In the genomic region with DNA sequence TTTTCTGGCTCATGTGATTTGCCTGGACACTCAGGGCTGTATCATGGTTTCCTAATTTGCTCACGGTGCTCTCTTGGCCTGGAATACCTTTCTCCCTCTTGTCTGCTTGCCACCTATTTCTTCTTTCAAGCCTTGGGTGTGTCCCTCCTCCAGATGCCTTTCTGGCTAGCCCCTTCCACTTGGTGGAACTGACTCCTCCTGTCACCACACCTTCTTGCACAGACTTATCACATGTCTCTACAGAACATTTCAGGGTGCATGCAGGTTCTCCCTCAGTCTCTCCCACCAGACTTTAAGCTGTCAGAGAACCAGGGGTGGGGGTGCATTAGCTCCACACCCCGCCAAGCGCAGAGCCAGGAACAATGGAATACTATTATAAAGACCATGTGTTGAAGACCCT, we compare ENCODE assay signal across 14 cellular contexts. TPM values are rescaled to one million over a fixed set of nuclear protein-coding genes. Genes with fewer than 3 reads are reported as not detected.
A peak's percentile ranks its signal among the peaks of the same experiment; 100 is the strongest.
DNase-seq lines count a peak whose midpoint lies in the region; ATAC-seq and TF ChIP-seq lines count a peak whose summit lies in the region.
"Had no signal": no experiment of that assay in that cellular context is flagged by ENCODE, and none has a peak within 500 bp of the region (broad histone marks: within the 10 kb centered on the region; RNA-seq: fewer than 3 reads in every experiment).

No MANE protein-coding gene starts in this region.

- no peak overlapping the region for H2AFZ ChIP-seq in OCI-LY7 (ENCODE audit: low read length)

- DNase-seq in AG04450 (ENCODE audit: low read depth, low spot score): no peak
- no peak for DNase-seq in OCI-LY7 (ENCODE audit: low spot score)
- no peak for DNase-seq in epithelial cell of prostate (ENCODE audit: low read depth, low spot score)
- no peak for DNase-seq in neural crest cell (ENCODE audit: low read depth, low spot score)
- no peak for DNase-seq in AG08396 (ENCODE audit: low spot score)
- no peak for DNase-seq in mesenteric fat pad (ENCODE audit: low spot score)
- no peak for DNase-seq in ACHN
- DNase-seq: activated CD8-positive, alpha-beta T cell treated with anti-CD3 and anti-CD28 coated beads, Interleukin-2, amount 10 ng/mL, durations not matched to agents 7 days and 5 days; dermis blood vessel endothelial cell; right cardiac atrium; tibial artery had no signal

- H3K27ac Mint-ChIP-seq in neural crest cell (ENCODE audit: unreplicated experiment): no peak overlapping the region
- H3K27ac Mint-ChIP-seq: activated CD8-positive, alpha-beta T cell treated with anti-CD3 and anti-CD28 coated beads, Interleukin-2, amount 10 ng/mL, durations not matched to agents 7 days and 5 days; activated naive CD4-positive, alpha-beta T cell treated with anti-CD3 and anti-CD28 coated beads, Interleukin-2, amount 50 U/mL, for 72 hours; B cell had no signal

- H3K36me3 Mint-ChIP-seq in neural crest cell (ENCODE audit: low read depth): no peaks in the 10 kb centered on the region

- H4K20me1 ChIP-seq in OCI-LY7 (ENCODE audit: insufficient read depth, low read length): no peaks in the 10 kb centered on the region

- H3K4me3 ChIP-seq in AG04450 (ENCODE audit: low read depth, low read length): peak overlapping the region; percentile 90
- H3K4me3 ChIP-seq in OCI-LY7 (ENCODE audit: low read depth, low read length, poor library complexity, severe bottlenecking): no peak overlapping the region

- peaks cover 11% of the 10 kb centered on the region for H3K4me1 Mint-ChIP-seq in neural crest cell

- H3K9me2 ChIP-seq in OCI-LY7 (ENCODE audit: insufficient read depth, low read length): no peaks in the 10 kb centered on the region

- H3K36me3 ChIP-seq in OCI-LY7 (ENCODE audit: insufficient read depth, low read length): no peaks in the 10 kb centered on the region

- peaks cover 45% of the 10 kb centered on the region for H3K27me3 Mint-ChIP-seq in neural crest cell (ENCODE audit: low read depth)
- H3K27me3 Mint-ChIP-seq: B cell had no signal

- H3K27me3 ChIP-seq in AG04450 (ENCODE audit: control insufficient read depth, insufficient read depth, low read length): no peaks in the 10 kb centered on the region
- H3K27me3 ChIP-seq: tibial artery had no signal

- H3K79me2 ChIP-seq in OCI-LY7 (ENCODE audit: insufficient read depth, low read depth, low read length): no peaks in the 10 kb centered on the region

- intact Hi-C loops in OCI-LY7 (cut with micrococcal nuclease; ENCODE audit: unreplicated experiment): no loop called here

- 0 out of 2 replicates have a peak overlapping the region, but pooled peaks have one; percentile 95 for H3K4me2 ChIP-seq in OCI-LY7 (ENCODE audit: low read length)

- POLR2A ChIA-PET in AG04450 (lab: Yijun Ruan, JAX) (no interaction called here), OCI-LY7 (lab: Charles Lee) (interaction anchor here (0.6 to 0.7 kb wide), 2 partner anchors 12 kb away, joined by 3 to 4 read pairs; no protein-coding TSS in a partner anchor)

- H3K9me3 ChIP-seq in AG04450 (ENCODE audit: control insufficient read depth, insufficient read depth, low read length) (no peaks in the 10 kb centered on the region; the same call in 1 of the 2 replicates), OCI-LY7 (ENCODE audit: low read length) (no peaks in the 10 kb centered on the region)
- H3K9me3 ChIP-seq: tibial artery had no signal

- CTCF ChIA-PET in AG04450 (lab: Charles Lee) (no interaction called here), OCI-LY7 (lab: Charles Lee; ENCODE audit: unreplicated experiment) (interaction anchor here (0.6 kb wide), 1 partner anchor 34 kb away, joined by 14 read pairs; no protein-coding TSS in a partner anchor)

- in situ Hi-C loops in ACHN (cut with HindIII; ENCODE audit: low pct_ligation_motif_present, low pct_unique_long_range_greater_than_20kb, low sequenced_read_pairs): no loop called here

- H3K4me1 ChIP-seq in OCI-LY7 (ENCODE audit: insufficient read depth, low read length, poor library complexity, severe bottlenecking): peaks cover 17% of the 10 kb centered on the region

- no peak for ATAC-seq in HG03378 (IDR thresholded peaks at IDR 0.05; ENCODE audit: unreplicated experiment)
- ATAC-seq: activated CD8-positive, alpha-beta T cell treated with anti-CD3 and anti-CD28 coated beads, Interleukin-2, amount 10 ng/mL, durations not matched to agents 7 days and 5 days; activated naive CD4-positive, alpha-beta T cell treated with anti-CD3 and anti-CD28 coated beads, Interleukin-2, amount 50 U/mL, for 72 hours; right cardiac atrium had no signal

- no peak for TF ChIP-seq CTCF in AG04450 (IDR thresholded peaks at IDR 0.05; ENCODE audit: low read depth, low read length)
- no peak for TF ChIP-seq CTCF in OCI-LY7 (conservative IDR thresholded peaks at IDR 0.05; ENCODE audit: low read length)
- TF ChIP-seq CTCF in neural crest cell (conservative IDR thresholded peaks at IDR 0.05): no peak

- H3K9me3 Mint-ChIP-seq in neural crest cell: no peaks in the 10 kb centered on the region
- H3K9me3 Mint-ChIP-seq: activated naive CD4-positive, alpha-beta T cell treated with anti-CD3 and anti-CD28 coated beads, Interleukin-2, amount 50 U/mL, for 72 hours had no signal

- BruUV-seq in OCI-LY7 (replicated peaks; lab: Mats Ljungman, UMichigan): no TSS peak

- H3K27ac ChIP-seq in AG04450 (ENCODE audit: low read depth, low read length) (peak overlapping the region; percentile 12), OCI-LY7 (ENCODE audit: low read depth, low read length, poor library complexity, severe bottlenecking) (no peak overlapping the region), epithelial cell of prostate (peak overlapping the region; percentile 96)
- H3K27ac ChIP-seq: tibial artery had no signal

- H3K4me3 Mint-ChIP-seq in neural crest cell: peak overlapping the region; percentile 88

RNA-seq across cellular contexts. Expression of a gene that starts 1.9 kb away (rescaled TPM):
- 17.2 and 21.9 TPM in 2 replicates for polyA plus RNA-seq in AG04450 (2011; rRNA removed)
- polyA minus RNA-seq in AG04450 (2011; rRNA and poly(A)+ RNA removed): 22.3 and 27.7 TPM in 2 replicates
- total RNA-seq in OCI-LY7 (2014; rRNA removed; shearing (Covaris generic)): 2.5 and 5.5 TPM in 2 replicates
- total RNA-seq in OCI-LY7 (2022) (3.1 and 3.2 TPM in 2 replicates), neural crest cell (2.2 and 2.4 TPM in 2 replicates), mesenteric fat pad (12.0 TPM)
